8 cellular contexts compared by ENCODE assay signal in the genomic region with DNA sequence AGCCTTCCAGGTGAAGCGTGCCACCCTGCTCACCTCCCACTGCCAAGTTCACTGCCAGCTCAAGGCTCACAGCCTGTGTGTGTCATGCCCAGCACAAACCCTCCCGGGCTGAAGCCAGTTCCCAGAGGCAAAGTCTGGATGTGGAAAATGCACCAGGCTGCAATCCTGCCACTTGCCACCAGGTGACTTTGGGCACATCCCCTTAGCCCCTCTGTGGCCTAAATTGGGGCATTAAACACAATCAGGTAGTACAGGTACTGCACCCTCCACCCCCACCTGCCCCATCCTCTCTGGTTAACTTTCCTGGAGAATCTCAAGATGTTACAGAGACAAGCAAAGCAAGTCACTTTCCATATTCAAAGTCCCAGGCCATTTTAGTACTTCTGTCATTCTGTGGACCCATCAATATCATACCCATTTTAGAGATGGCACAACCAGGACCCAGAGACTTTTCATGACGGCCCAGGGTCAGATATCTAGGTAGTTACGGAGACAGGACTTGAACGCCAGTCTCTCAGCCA. TPM values are rescaled to one million over a fixed set of nuclear protein-coding genes. Genes with fewer than 3 reads are reported as not detected.
DNase-seq lines count a peak whose midpoint lies in the region; ATAC-seq and TF ChIP-seq lines count a peak whose summit lies in the region.

No MANE protein-coding gene starts in this region.

- H3K4me1 ChIP-seq in BE2C (peaks cover 2% of the 10 kb centered on the region; the same call in 1 of the 2 replicates), tibial artery (peaks cover 0 to 49% (median 34%) of the 10 kb centered on the region in 4 donors)

- TF ChIP-seq CTCF in BE2C (IDR thresholded peaks at IDR 0.05; ENCODE audit: low read depth, low read length) (peak; percentile 70), HFF-Myc (IDR thresholded peaks at IDR 0.05; ENCODE audit: low read depth, low read length, missing control alignments) (peak; percentile 71), tibial artery (IDR thresholded peaks at IDR 0.05) (peak; percentile 43 to 49)

- H3K4me3 ChIP-seq in BE2C (ENCODE audit: low read depth, low read length) (no peak overlapping the region), HFF-Myc (replicated peaks; ENCODE audit: low read depth, low read length) (no peak overlapping the region), tibial artery (no peak overlapping the region)

- no peaks in the 10 kb centered on the region for H3K36me3 ChIP-seq in BE2C
- H3K36me3 ChIP-seq in tibial artery = no peaks in the 10 kb centered on the region

- peaks cover 24% of the 10 kb centered on the region for H3K27me3 ChIP-seq in BE2C
- H3K27me3 ChIP-seq in tibial artery = peaks cover 0 to 3% of the 10 kb centered on the region in 2 donors

- intact Hi-C loops in tibial artery (cut with DNase I; ENCODE audit: low total_unique reads) = no loop called here

- ATAC-seq in GM19452 (IDR thresholded peaks at IDR 0.05; ENCODE audit: unreplicated experiment) (no peak), HG02678 (IDR thresholded peaks at IDR 0.05; ENCODE audit: unreplicated experiment) (no peak)

- peak overlapping the region; percentile 78 to 79 for H3K27ac ChIP-seq in tibial artery

- H3K9me3 ChIP-seq in BE2C (no peaks in the 10 kb centered on the region), tibial artery (no peaks in the 10 kb centered on the region)

- DNase-seq in BE2C (peak; percentile 54), HFF-Myc (ENCODE audit: extremely low read depth, low read depth) (no peak), activated T-cell treated with anti-CD3 and anti-CD28 coated beads for 1 hour (ENCODE audit: low read depth) (peak; percentile 11), islet precursor cell (peak; percentile 75), tibial artery (no peak), NOMO-1 treated with dmso at 0.1 percent for 144 hours (lab: John Stamatoyannopoulos, UW; ENCODE audit: unreplicated experiment) (no peak)

RNA-seq across cellular contexts. Expression of gene RASD2, which starts 1.8 kb away (rescaled TPM):
- polyA plus RNA-seq in BE2C (2012; ENCODE audit: insufficient read depth, insufficient read length, low read depth) = not detected

Comparison
In these comparisons a context has a peak if more than half of its experiments do, and no peak if none do; other contexts are left out.
1. DNase-seq: peak in BE2C (single experiment), activated T-cell treated with anti-CD3 and anti-CD28 coated beads for 1 hour (single experiment) and islet precursor cell (single experiment); none in HFF-Myc (single experiment), tibial artery (0 of 2) and NOMO-1 treated with dmso at 0.1 percent for 144 hours (single experiment).
2. Peak in every context shown above with its lines, with median percentiles within 50 percentile points of each other: CTCF ChIP-seq.